ENCODE assay signal across 7 cellular contexts in the genomic region with DNA sequence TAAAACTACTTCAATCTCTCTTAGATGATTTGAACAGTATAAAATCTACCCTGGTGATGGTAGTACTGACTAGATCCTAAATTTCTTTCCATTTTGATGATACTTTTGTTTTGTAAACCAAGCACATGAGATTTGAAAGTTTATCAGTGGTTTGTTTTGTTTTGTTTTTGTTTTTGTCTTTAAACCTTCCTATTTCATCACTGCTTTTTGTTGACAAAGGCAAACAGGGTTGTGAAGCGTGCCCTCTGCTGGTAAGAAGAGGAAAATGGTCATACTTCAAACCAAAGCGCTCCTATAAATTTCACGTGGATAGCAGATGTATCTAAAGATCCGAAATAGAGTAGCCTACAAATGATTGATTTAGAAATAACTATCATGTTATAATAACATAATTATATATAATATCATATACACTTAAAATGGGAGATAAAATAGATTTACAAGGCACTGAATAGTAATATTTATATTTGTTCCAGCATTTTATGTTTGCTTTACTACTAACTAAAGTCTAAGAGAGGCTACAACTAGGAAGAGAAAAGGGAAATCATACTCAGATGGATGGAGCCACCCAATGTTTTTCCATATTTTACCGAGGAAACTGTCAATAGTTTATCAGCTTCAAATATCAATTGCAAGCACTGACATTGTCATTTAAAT.
DNase-seq lines count a peak whose midpoint lies in the region; ATAC-seq and TF ChIP-seq lines count a peak whose summit lies in the region.

No MANE protein-coding gene starts in this region.

- peak; percentile 71 for TF ChIP-seq CTCF in fibroblast of mammary gland (conservative IDR thresholded peaks at IDR 0.05; ENCODE audit: control insufficient read depth, insufficient read depth, low read depth, low read length)

- H3K27ac ChIP-seq in SK-N-MC = 0 out of 2 replicates have a peak overlapping the region, but pooled peaks have one; percentile 28

- H3K9ac ChIP-seq in SK-N-MC (ENCODE audit: insufficient read length) = peak overlapping the region; percentile 3

- DNase-seq in DMS 273 treated with DMSO at 0.1 percent for 48 hours (lab: John Stamatoyannopoulos, UW) = peak; percentile 5
- peak; percentile 14 for DNase-seq in HK-2 (ENCODE audit: unreplicated experiment)
- DNase-seq in SK-N-MC (ENCODE audit: low read depth, low spot score) = peak; percentile 37
- DNase-seq in fibroblast of mammary gland (ENCODE audit: low read depth) = peak; percentile 48
- peak; percentile 1 for DNase-seq in pulmonary artery endothelial cell (ENCODE audit: low read depth, low spot score)
- DNase-seq in effector CD8-positive, alpha-beta T cell (lab: John Stamatoyannopoulos, UW) = no peak

- no peaks in the 10 kb centered on the region for H3K36me3 ChIP-seq in SK-N-MC (ENCODE audit: insufficient read depth, low read length)

- no peak overlapping the region for H3K4me3 ChIP-seq in SK-N-MC
- H3K4me3 ChIP-seq in fibroblast of mammary gland (ENCODE audit: control insufficient read depth, low read depth, low read length) = no peak overlapping the region

- H3K9me3 ChIP-seq in SK-N-MC (ENCODE audit: low read depth, low read length) = no peaks in the 10 kb centered on the region

- ATAC-seq in GM18861 (IDR thresholded peaks at IDR 0.05; ENCODE audit: unreplicated experiment) = peak; percentile 72
